ENCODE assay signal across 14 cellular contexts in the genomic region with DNA sequence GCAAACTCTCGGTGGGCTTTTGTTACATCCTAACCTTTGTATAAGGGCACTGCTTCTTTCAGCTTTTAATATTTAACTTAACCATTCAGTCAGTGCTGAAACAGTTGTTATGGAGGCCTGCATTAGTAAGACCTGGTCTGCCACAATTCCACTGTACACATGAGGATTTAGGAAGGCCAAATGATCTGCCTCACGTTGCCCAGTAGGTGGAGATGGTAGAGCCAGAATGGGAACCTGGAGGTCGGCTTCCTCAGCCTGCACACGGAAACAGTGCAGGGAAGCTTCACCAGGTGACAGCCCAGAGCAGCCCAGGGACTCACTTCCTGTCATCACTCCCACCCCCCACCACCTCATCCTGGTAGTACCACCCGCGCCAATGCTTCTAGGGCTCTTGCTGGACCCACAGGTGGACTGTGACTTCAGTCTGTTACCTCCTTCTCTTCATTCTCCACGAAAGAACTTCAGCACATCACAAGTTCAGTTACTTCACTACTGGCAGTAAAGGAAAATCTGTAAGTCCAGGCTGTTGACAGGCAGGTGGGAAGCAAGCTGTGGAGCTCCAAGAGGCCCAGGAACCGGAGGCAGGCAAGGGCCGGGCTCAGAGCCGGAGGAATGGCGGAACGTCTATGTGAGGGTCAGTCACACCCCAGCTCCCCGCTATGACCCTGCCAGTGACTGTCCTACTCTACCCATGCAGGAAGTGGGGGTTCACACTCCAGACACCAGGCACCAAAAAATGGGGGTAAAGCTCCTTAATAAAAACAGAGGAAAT.
DNase-seq lines count a peak whose midpoint lies in the region; ATAC-seq and TF ChIP-seq lines count a peak whose summit lies in the region.
"Had no signal": no experiment of that assay in that cellular context is flagged by ENCODE, and none has a peak within 500 bp of the region (broad histone marks: within the 10 kb centered on the region; RNA-seq: fewer than 3 reads in every experiment).

No MANE protein-coding gene starts in this region.

- in situ Hi-C loops in brain microvascular endothelial cell (cut with HindIII; ENCODE audit: low pct_ligation_motif_present, low sequenced_read_pairs) = no loop called here

- intact Hi-C loops in heart right ventricle (cut with DNase I) = loop anchor here in 1 of 10 donors (5.0 kb wide), 1 partner anchor 132 kb away; no protein-coding TSS in a partner anchor

- 76 to 80% methylated on average over 13 of the region's 13 CpGs for WGBS in heart right ventricle, 2 donors

- H3K4me1 ChIP-seq in heart right ventricle (no peaks in the 10 kb centered on the region), right atrium auricular region (no peaks in the 10 kb centered on the region)
- H3K4me1 ChIP-seq: vagina had no signal

- H3K4me3 ChIP-seq in heart right ventricle = no peak overlapping the region
- H3K4me3 ChIP-seq in right atrium auricular region = no peak overlapping the region
- H3K4me3 ChIP-seq in brain microvascular endothelial cell (ENCODE audit: low read depth, low read length) = no peak overlapping the region
- H3K4me3 ChIP-seq: vagina had no signal

- peak in 2 of 8 donors; percentile 29 to 75 for ATAC-seq in heart right ventricle

- H3K36me3 ChIP-seq in heart right ventricle (no peaks in the 10 kb centered on the region), right atrium auricular region (no peaks in the 10 kb centered on the region), brain microvascular endothelial cell (replicated peaks) (no peaks in the 10 kb centered on the region)
- H3K36me3 ChIP-seq: vagina had no signal

- H3K9me3 ChIP-seq in heart right ventricle = no peaks in the 10 kb centered on the region
- H3K9me3 ChIP-seq in right atrium auricular region = no peaks in the 10 kb centered on the region
- H3K9me3 ChIP-seq: vagina had no signal

- H3K27ac ChIP-seq in heart right ventricle (no peak overlapping the region), right atrium auricular region (no peak overlapping the region), brain microvascular endothelial cell (no peak overlapping the region)
- H3K27ac ChIP-seq: vagina had no signal

- no peak for DNase-seq in heart right ventricle
- DNase-seq in right atrium auricular region (ENCODE audit: low spot score) = no peak
- DNase-seq in SK-N-DZ (ENCODE audit: low spot score) = peak; percentile 52
- peak; percentile 84 for DNase-seq in kidney tubule cell (ENCODE audit: low spot score)
- DNase-seq in SKM-1 (lab: John Stamatoyannopoulos, UW; ENCODE audit: unreplicated experiment) = no peak
- DNase-seq in brain microvascular endothelial cell = no peak
- no peak for DNase-seq in islet precursor cell
- no peak for DNase-seq in NCI-H510A treated with DMSO at 0.1 percent for 48 hours (lab: John Stamatoyannopoulos, UW)
- DNase-seq: activated CD8-positive, alpha-beta memory T cell treated with anti-CD3 and anti-CD28 coated beads, Interleukin-2, amount 50 U/mL, for 48 hours; immature natural killer cell; Kasumi-1; NCI-H345; stimulated activated CD4-positive, alpha-beta T cell treated with anti-CD3 and anti-CD28 coated beads, Interleukin-12 subunit alpha, Interleukin-12 subunit beta, amount 100 ng/mL, for 4 hours had no signal

- peak in 6 of 9 donors; percentile 12 to 29 (median 19) for TF ChIP-seq CTCF in heart right ventricle (IDR thresholded peaks at IDR 0.05)
- peak in 1 of 2 donors; percentile 49 for TF ChIP-seq CTCF in right atrium auricular region (IDR thresholded peaks at IDR 0.05)
- TF ChIP-seq CTCF in brain microvascular endothelial cell (IDR thresholded peaks at IDR 0.05; ENCODE audit: low read depth, low read length, missing control alignments) = no peak

- H3K27me3 ChIP-seq in heart right ventricle (peaks cover 0 to 28% (median 3%) of the 10 kb centered on the region in 7 donors), right atrium auricular region (no peaks in the 10 kb centered on the region), brain microvascular endothelial cell (replicated peaks) (no peaks in the 10 kb centered on the region)
- H3K27me3 ChIP-seq: vagina had no signal

Comparison
In these comparisons a context has a peak if more than half of its experiments do, and no peak if none do; other contexts are left out.
1. DNase-seq: peak in SK-N-DZ (single experiment) and kidney tubule cell (single experiment); none in heart right ventricle (0 of 2), right atrium auricular region (single experiment), SKM-1 (single experiment), brain microvascular endothelial cell (single experiment), islet precursor cell (single experiment) and NCI-H510A treated with DMSO at 0.1 percent for 48 hours (single experiment).